2 cellular contexts compared by ENCODE assay signal in genomic region chr6:138651491-138651890, GRCh38.
TF ChIP-seq lines count a peak whose summit lies in the region.

No MANE protein-coding gene starts in this region.

TF ChIP-seq in HEK293, 187 proteins besides CTCF, POLR2A, EP300 and RAD21:
- TF ChIP-seq IKZF3 (tag by site-specific recombination; IDR thresholded peaks at IDR 0.05), result 0 out of 2 replicates have a peak, but pooled peaks have one; percentile 35
- TF ChIP-seq PRDM6 (tag by site-specific recombination; IDR thresholded peaks at IDR 0.05), result no peak

TF ChIP-seq in GM23338, 12 proteins besides CTCF, POLR2A, EP300 and RAD21:
- TF ChIP-seq EZH2 (IDR thresholded peaks at IDR 0.05; ENCODE audit: low read depth, unreplicated experiment) (no peak), ZNF462 (CRISPR knock-in tag; IDR thresholded peaks at IDR 0.05) (no peak), NANOG (IDR thresholded peaks at IDR 0.05; ENCODE audit: borderline replicate concordance) (no peak), EZH2phosphoT487 (IDR thresholded peaks at IDR 0.05; ENCODE audit: unreplicated experiment) (no peak), STAT1 (IDR thresholded peaks at IDR 0.05; ENCODE audit: unreplicated experiment) (no peak), CREB1 (CRISPR knock-in tag; IDR thresholded peaks at IDR 0.05; ENCODE audit: low read depth) (no peak), JUNB (IDR thresholded peaks at IDR 0.05; ENCODE audit: unreplicated experiment) (no peak), ZNF331 (CRISPR knock-in tag; IDR thresholded peaks at IDR 0.05; ENCODE audit: low read depth) (no peak), ZNF114 (CRISPR knock-in tag; IDR thresholded peaks at IDR 0.05) (no peak), ETS1 (IDR thresholded peaks at IDR 0.05) (no peak)
TF ChIP-seq in GM23338: peak in this region for 0.
